Comparison of ENCODE assay signal across 12 cellular contexts in genomic region chr7:99447943-99448342, GRCh38. TPM values are rescaled to one million over a fixed set of nuclear protein-coding genes. Genes with fewer than 3 reads are reported as not detected.
DNase-seq lines count a peak whose midpoint lies in the region; TF ChIP-seq lines count a peak whose summit lies in the region.
"Had no signal": no experiment of that assay in that cellular context is flagged by ENCODE, and none has a peak within 500 bp of the region (broad histone marks: within the 10 kb centered on the region; RNA-seq: fewer than 3 reads in every experiment).

No MANE protein-coding gene starts in this region.

- no peaks in the 10 kb centered on the region for H3K27me3 ChIP-seq in BJ (ENCODE audit: control insufficient read depth, insufficient read depth, low read length)
- H3K27me3 ChIP-seq in prostate gland (replicated peaks; ENCODE audit: insufficient read depth): no peaks in the 10 kb centered on the region

- POLR2A ChIA-PET in BJ (lab: Charles Lee): no interaction called here

- DNase-seq in BJ (ENCODE audit: low read depth): no peak
- DNase-seq in GM13976 (ENCODE audit: low spot score): no peak
- DNase-seq in OCI-M1 (lab: John Stamatoyannopoulos, UW): peak; percentile 37
- DNase-seq in hepatic stellate cell (ENCODE audit: low spot score): peak; percentile 38
- DNase-seq in G401 (ENCODE audit: low spot score): no peak
- no peak for DNase-seq in RKO (ENCODE audit: low spot score)
- no peak for DNase-seq in mucosa of gallbladder (ENCODE audit: low spot score)
- DNase-seq in prostate gland (ENCODE audit: low spot score): no peak
- DNase-seq: COR-L47; cortex of kidney; mammary epithelial cell; stimulated activated CD4-positive, alpha-beta T cell treated with anti-CD3 and anti-CD28 coated beads, Interleukin-4, amount 100 ng/mL, for 4 hours had no signal

- H3K36me3 ChIP-seq in BJ (ENCODE audit: control insufficient read depth, insufficient read depth, low read length) (peaks cover 42% of the 10 kb centered on the region), prostate gland (peaks cover 6 to 7% of the 10 kb centered on the region in 2 donors)

- no peak for TF ChIP-seq POLR2A in prostate gland (IDR thresholded peaks at IDR 0.05)

- peak; percentile 25; the same call in 1 of the 2 replicates for TF ChIP-seq CTCF in BJ (IDR thresholded peaks at IDR 0.05; ENCODE audit: insufficient read depth, low read depth, low read length)
- TF ChIP-seq CTCF in GM13976 (IDR thresholded peaks at IDR 0.05; ENCODE audit: borderline replicate concordance, control extremely low read depth, extremely low read depth, insufficient read depth, missing control alignments): peak; percentile 23
- TF ChIP-seq CTCF in prostate gland (IDR thresholded peaks at IDR 0.05): no peak

- no peaks in the 10 kb centered on the region for H3K9me3 ChIP-seq in prostate gland

- H3K4me3 ChIP-seq in BJ (ENCODE audit: low read depth, low read length): no peak overlapping the region
- no peak overlapping the region for H3K4me3 ChIP-seq in prostate gland

- CTCF ChIA-PET in BJ (lab: Yijun Ruan, JAX): interaction anchor here (1.1 to 1.5 kb wide), 2 partner anchors 13 to 32 kb away, joined by 3 read pairs; no protein-coding TSS in a partner anchor

- intact Hi-C loops in prostate gland (cut with DNase I): no loop called here

- H3K27ac ChIP-seq in prostate gland: no peak overlapping the region

- peaks cover 3% of the 10 kb centered on the region for H3K4me1 ChIP-seq in prostate gland (replicated peaks)

- in situ Hi-C loops in GM13976 (cut with MboI; ENCODE audit: low sequenced_read_pairs, unreplicated experiment): no loop called here
- in situ Hi-C loops in G401 (cut with HindIII; ENCODE audit: low sequenced_read_pairs): no loop called here

- 87% methylated on average over 10 of the region's 10 CpGs for WGBS in prostate gland

RNA-seq across cellular contexts. Expression of gene CPSF4, which starts 9.2 kb away (rescaled TPM):
- polyA plus RNA-seq in BJ (2011; rRNA removed): 33.6 and 40.1 TPM in 2 replicates
- polyA minus RNA-seq in BJ (2011; rRNA and poly(A)+ RNA removed): 27.6 and 47.2 TPM in 2 replicates
- 57.0 and 59.3 TPM in 2 replicates for total RNA-seq in G401 (2014; rRNA removed; shearing (Covaris generic))
- total RNA-seq in mucosa of gallbladder (29.0 TPM), prostate gland (10 to 100 TPM; 40.4 to 97.4 TPM)

RNA-seq across cellular contexts. Expression of gene PTCD1, which starts 9.3 kb away (rescaled TPM):
- 1.7 and 3.5 TPM in 2 replicates for polyA plus RNA-seq in BJ (2011; rRNA removed)
- 1.7 and 2.4 TPM in 2 replicates for polyA minus RNA-seq in BJ (2011; rRNA and poly(A)+ RNA removed)
- total RNA-seq in G401 (2014; rRNA removed; shearing (Covaris generic)): 10.9 and 28.1 TPM in 2 replicates
- total RNA-seq in mucosa of gallbladder (4.9 TPM), prostate gland (10 to 100 TPM in 1 of 2 donors, 1 to 10 TPM in 1; 9.1 to 11.8 TPM)

RNA-seq across cellular contexts. Expression of gene ATP5MF, which starts 18.0 kb away (rescaled TPM):
- 381 and 619 TPM in 2 replicates for polyA plus RNA-seq in BJ (2011; rRNA removed)
- polyA minus RNA-seq in BJ (2011; rRNA and poly(A)+ RNA removed): 59.1 and 76.7 TPM in 2 replicates
- 1,769 and 1,935 TPM in 2 replicates for total RNA-seq in G401 (2014; rRNA removed; shearing (Covaris generic))
- total RNA-seq in mucosa of gallbladder: 248 TPM
- 100 to 1,000 TPM; 797 to 850 TPM for total RNA-seq in prostate gland

RNA-seq across cellular contexts. Expression of gene ZNF789, which starts 24.7 kb away (rescaled TPM):
- 8.2 and 11.4 TPM in 2 replicates for polyA plus RNA-seq in BJ (2011; rRNA removed)
- 4.4 and 7.2 TPM in 2 replicates for polyA minus RNA-seq in BJ (2011; rRNA and poly(A)+ RNA removed)
- 7.8 and 8.9 TPM in 2 replicates for total RNA-seq in G401 (2014; rRNA removed; shearing (Covaris generic))
- 13.0 TPM for total RNA-seq in mucosa of gallbladder
- total RNA-seq in prostate gland: 10 to 100 TPM; 20.6 to 25.2 TPM

RNA-seq across cellular contexts. Expression of gene BUD31, which starts 39.2 kb away (rescaled TPM):
- polyA plus RNA-seq in BJ (2011; rRNA removed): 85.2 and 92.9 TPM in 2 replicates
- polyA minus RNA-seq in BJ (2011; rRNA and poly(A)+ RNA removed): 29.1 and 34.1 TPM in 2 replicates
- total RNA-seq in G401 (2014; rRNA removed; shearing (Covaris generic)): 91.6 and 96.3 TPM in 2 replicates
- total RNA-seq in mucosa of gallbladder (77.8 TPM), prostate gland (10 to 100 TPM; 73.8 to 78.3 TPM)

Comparison
In these comparisons a context has a peak if more than half of its experiments do, and no peak if none do; other contexts are left out.
1. DNase-seq: peak in OCI-M1 (single experiment) and hepatic stellate cell (single experiment); none in BJ (single experiment), GM13976 (single experiment), G401 (single experiment), RKO (single experiment), mucosa of gallbladder (single experiment) and prostate gland (single experiment).
2. CTCF ChIP-seq: peak in BJ (single experiment) and GM13976 (single experiment); none in prostate gland (0 of 4).